ENCODE assay signal across 8 cellular contexts in the genomic region with DNA sequence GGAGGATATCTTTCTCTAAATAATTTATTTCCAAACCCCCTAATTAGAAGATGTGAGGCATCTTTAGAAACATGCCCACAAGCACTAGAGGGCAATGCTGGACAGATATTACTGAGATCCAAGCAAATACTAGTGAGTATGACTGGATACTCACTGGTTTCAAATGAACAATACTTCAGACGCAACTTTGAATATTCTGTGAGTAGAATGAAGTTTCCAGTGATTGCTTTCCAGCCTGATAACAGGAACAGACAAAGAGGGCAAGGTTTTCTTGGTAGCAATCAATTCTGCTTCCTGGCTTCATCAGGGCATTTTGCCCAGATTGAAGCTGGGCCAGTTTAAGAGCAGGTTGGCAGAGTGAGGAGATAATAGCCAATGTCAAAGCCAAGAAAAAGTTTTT.
DNase-seq lines count a peak whose midpoint lies in the region; ATAC-seq and TF ChIP-seq lines count a peak whose summit lies in the region.
"Had no signal": no experiment of that assay in that cellular context is flagged by ENCODE, and none has a peak within 500 bp of the region (broad histone marks: within the 10 kb centered on the region; RNA-seq: fewer than 3 reads in every experiment).

No MANE protein-coding gene starts in this region.

- no peak for TF ChIP-seq CTCF in epithelial cell of esophagus (IDR thresholded peaks at IDR 0.05; ENCODE audit: insufficient read depth, low read depth, low read length, missing control alignments)

- ATAC-seq in HG02763 (IDR thresholded peaks at IDR 0.05; ENCODE audit: unreplicated experiment): no peak
- ATAC-seq in GM21576 (IDR thresholded peaks at IDR 0.05; ENCODE audit: unreplicated experiment): no peak
- ATAC-seq in HG03135 (IDR thresholded peaks at IDR 0.05; ENCODE audit: unreplicated experiment): no peak

- H3K4me3 ChIP-seq in epithelial cell of esophagus (ENCODE audit: low read length): no peak overlapping the region
- H3K4me3 ChIP-seq: pancreas had no signal

- peak; percentile 4 for DNase-seq in EH (ENCODE audit: low read depth)
- peak; percentile 34 for DNase-seq in NCI-H146 (lab: John Stamatoyannopoulos, UW)
- peak; percentile 2 for DNase-seq in epithelial cell of esophagus (ENCODE audit: low read depth)
- DNase-seq in pons (ENCODE audit: low spot score): peak; percentile 32
